1 cellular context compared by ENCODE assay signal in the genomic region with DNA sequence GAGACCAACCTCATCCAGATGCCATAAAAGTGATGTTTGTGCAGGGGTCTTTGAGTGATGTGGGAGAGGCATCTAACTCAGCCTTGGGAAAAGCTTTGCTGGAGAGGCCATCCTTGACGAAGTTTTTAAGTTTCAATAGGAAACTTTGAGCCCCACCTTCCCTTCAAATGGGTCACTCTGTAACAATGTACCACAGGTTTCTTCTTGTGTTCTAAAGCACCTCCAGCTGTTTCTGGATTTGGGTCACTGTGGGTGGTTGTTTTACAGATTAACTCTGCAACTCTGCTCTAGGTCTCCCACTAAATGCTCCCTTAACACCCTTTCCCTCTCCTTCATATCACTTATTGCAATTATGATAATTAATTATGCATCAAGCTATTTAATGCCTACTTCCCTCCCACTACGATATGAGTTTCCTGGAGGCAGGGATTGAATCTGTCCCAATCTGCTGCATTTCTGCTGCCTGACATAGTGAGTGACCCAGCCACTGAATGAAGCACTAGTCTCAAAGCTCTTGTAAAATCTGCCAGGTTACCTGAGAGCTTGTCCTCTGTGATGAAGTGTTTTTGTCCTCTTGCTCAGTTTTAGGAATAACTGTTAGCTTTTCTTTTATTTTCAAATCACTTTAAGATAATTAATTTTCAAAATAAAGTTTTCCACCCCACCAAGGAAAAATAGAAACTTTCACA.
TF ChIP-seq lines count a peak whose summit lies in the region.

No MANE protein-coding gene starts in this region.

TF ChIP-seq in WTC11, 78 proteins besides CTCF, POLR2A, EP300 and RAD21 (continued from another document):
- TF ChIP-seq, protein P1, sequence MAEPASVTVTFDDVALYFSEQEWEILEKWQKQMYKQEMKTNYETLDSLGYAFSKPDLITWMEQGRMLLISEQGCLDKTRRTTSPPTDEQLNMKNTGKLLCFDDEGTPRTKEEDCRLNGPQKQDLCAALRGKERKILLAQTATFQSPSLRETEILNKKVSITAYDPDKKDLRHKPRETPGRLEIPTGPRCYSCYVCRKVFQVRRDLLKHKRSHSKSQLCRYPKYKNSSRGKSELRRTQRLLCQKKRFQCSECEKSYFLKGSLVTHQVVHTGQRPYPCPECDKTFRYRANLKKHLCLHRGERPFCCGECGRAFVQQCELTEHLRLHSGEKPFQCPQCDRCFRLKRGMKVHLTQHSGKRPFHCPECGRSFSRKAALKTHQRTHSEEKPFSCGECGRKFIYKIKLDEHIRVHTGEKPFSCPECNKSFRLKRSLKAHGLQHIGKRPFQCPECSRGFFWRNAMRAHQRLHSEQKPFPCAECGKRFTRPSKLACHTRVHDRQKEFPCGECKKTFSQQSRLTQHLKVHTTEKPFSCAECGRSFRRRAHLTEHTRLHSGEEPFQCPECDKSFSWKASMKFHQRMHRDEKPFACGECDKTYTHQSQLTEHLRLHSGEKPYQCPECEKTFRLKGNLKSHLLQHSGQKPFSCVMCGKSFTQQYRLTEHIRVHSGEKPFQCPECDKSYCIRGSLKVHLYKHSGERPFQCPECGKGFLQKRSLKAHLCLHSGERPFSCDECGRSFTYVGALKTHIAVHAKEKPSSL (CRISPR knock-in tag; conservative IDR thresholded peaks at IDR 0.05): no peak
- TF ChIP-seq FOXP1 (CRISPR knock-in tag; IDR thresholded peaks at IDR 0.05; ENCODE audit: borderline replicate concordance) (no peak), NR3C1 (CRISPR knock-in tag; conservative IDR thresholded peaks at IDR 0.05; ENCODE audit: low read depth) (no peak), GRHL2 (CRISPR knock-in tag; IDR thresholded peaks at IDR 0.05; ENCODE audit: insufficient replicate concordance, severe bottlenecking) (no peak), ZNF263 (CRISPR knock-in tag; IDR thresholded peaks at IDR 0.05; ENCODE audit: low read depth) (no peak), RELA (CRISPR knock-in tag; IDR thresholded peaks at IDR 0.05; ENCODE audit: borderline replicate concordance) (no peak), ZNF219 (CRISPR knock-in tag; IDR thresholded peaks at IDR 0.05; ENCODE audit: borderline replicate concordance) (no peak), ZNF396 (CRISPR knock-in tag; IDR thresholded peaks at IDR 0.05; ENCODE audit: borderline replicate concordance) (no peak)
